ENCODE assay signal across 11 cellular contexts in the genomic region with DNA sequence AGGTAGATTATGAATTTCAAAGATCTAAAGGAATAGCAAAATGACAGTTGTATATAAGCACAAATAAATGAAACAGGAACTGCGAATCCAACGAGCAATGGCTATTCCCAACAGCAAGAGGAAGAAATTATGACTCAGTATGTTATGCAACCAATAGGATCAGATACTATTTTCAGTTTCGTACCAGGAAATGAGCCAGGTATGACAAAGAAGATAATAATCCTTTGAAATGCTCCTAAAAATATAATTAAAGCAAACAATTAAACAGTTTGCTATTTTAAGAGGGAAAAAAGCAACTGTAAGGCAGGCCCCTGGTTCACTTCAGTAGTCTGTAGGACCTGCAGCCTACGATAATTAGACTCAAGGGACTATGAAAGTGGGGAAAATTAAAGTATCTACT. TPM values are rescaled to one million over a fixed set of nuclear protein-coding genes. Genes with fewer than 3 reads are reported as not detected.
DNase-seq lines count a peak whose midpoint lies in the region; ATAC-seq, FAIRE-seq and TF ChIP-seq lines count a peak whose summit lies in the region.
"Had no signal": no experiment of that assay in that cellular context is flagged by ENCODE, and none has a peak within 500 bp of the region (broad histone marks: within the 10 kb centered on the region; RNA-seq: fewer than 3 reads in every experiment).

No MANE protein-coding gene starts in this region.

- H3K27me3 ChIP-seq in SK-N-SH (ENCODE audit: insufficient read depth) (no peaks in the 10 kb centered on the region), skeletal muscle satellite cell (ENCODE audit: control insufficient read depth, insufficient read depth, low read length) (no peaks in the 10 kb centered on the region)

- no peak for TF ChIP-seq POLR2A in GM12891 (IDR thresholded peaks at IDR 0.05; ENCODE audit: low read depth, low read length)

- H3K36me3 ChIP-seq in SK-N-SH (replicated peaks in 1 of 2; ENCODE audit: control insufficient read depth in 1 of 2, insufficient read depth in 2 of 2, low read length in 1 of 2) (peaks cover 0 to 4% of the 10 kb centered on the region in 2 experiments), skeletal muscle satellite cell (ENCODE audit: insufficient read depth, low read length) (no peaks in the 10 kb centered on the region)

- peak in 1 of 2 experiments; percentile 73; a peak in 2 of 4 replicates for TF ChIP-seq EP300 in SK-N-SH (IDR thresholded peaks at IDR 0.05; ENCODE audit: borderline replicate concordance in 1 of 2, low read depth in 1 of 2, low read length in 1 of 2)

- ATAC-seq in GM21576 (IDR thresholded peaks at IDR 0.05; ENCODE audit: unreplicated experiment) = no peak
- ATAC-seq: activated CD8-positive, alpha-beta memory T cell treated with anti-CD3 and anti-CD28 coated beads, Interleukin-2, amount 10 ng/mL, durations not matched to agents 7 days and 5 days had no signal

- no peak overlapping the region for H3K4me3 ChIP-seq in SK-N-SH (ENCODE audit: low read depth in 2 of 2, low read length in 1 of 2)
- no peak overlapping the region for H3K4me3 ChIP-seq in skeletal muscle satellite cell (ENCODE audit: low read length)

- no peak for DNase-seq in GM12891 (ENCODE audit: insufficient read length, low spot score)
- DNase-seq in SK-N-SH = no peak
- peak; percentile 64 for DNase-seq in glomerular endothelial cell (ENCODE audit: extremely low read depth, low read depth, low spot score)
- no peak for DNase-seq in DMS 273 (lab: John Stamatoyannopoulos, UW; ENCODE audit: unreplicated experiment)
- DNase-seq in HUDEP-2 (lab: John Stamatoyannopoulos, UW; ENCODE audit: unreplicated experiment in 76 of 76) = no peak
- no peak for DNase-seq in retina
- DNase-seq: activated CD8-positive, alpha-beta memory T cell treated with anti-CD3 and anti-CD28 coated beads, Interleukin-2, amount 10 ng/mL, durations not matched to agents 7 days and 5 days; Karpas-422; midbrain had no signal

- FAIRE-seq in GM12891 (lab: Jason Lieb, UNC) = no peak

- CTCF ChIA-PET in SK-N-SH (lab: Yijun Ruan, JAX) = interaction anchor here (0.6 kb wide), 1 partner anchor 1851 kb away, joined by 3 read pairs; no protein-coding TSS in a partner anchor

- no peaks in the 10 kb centered on the region for H3K9me3 ChIP-seq in SK-N-SH
- H3K9me3 ChIP-seq in skeletal muscle satellite cell (replicated peaks; ENCODE audit: low read length) = no peaks in the 10 kb centered on the region

- peak overlapping the region; percentile 63; the same call in 1 of the 2 replicates for H2AFZ ChIP-seq in SK-N-SH (ENCODE audit: low read depth)

- no peaks in the 10 kb centered on the region for H4K20me1 ChIP-seq in SK-N-SH (ENCODE audit: insufficient read depth)

- peak overlapping the region in 1 of 2 experiments; percentile 69; a peak in 2 of 4 replicates for H3K27ac ChIP-seq in SK-N-SH (ENCODE audit: low read depth in 2 of 2, low read length in 1 of 2)

- peaks cover 5% of the 10 kb centered on the region for H3F3A ChIP-seq in SK-N-SH (replicated peaks; ENCODE audit: insufficient read depth)

- POLR2A ChIA-PET in SK-N-SH (lab: Yijun Ruan, JAX) = no interaction called here

- no peaks in the 10 kb centered on the region for H3K9me2 ChIP-seq in SK-N-SH

- TF ChIP-seq RAD21 in SK-N-SH (IDR thresholded peaks at IDR 0.05; ENCODE audit: low read length) = no peak

- no peaks in the 10 kb centered on the region for H3K79me2 ChIP-seq in SK-N-SH (ENCODE audit: insufficient read depth)

- TF ChIP-seq CTCF in SK-N-SH (IDR thresholded peaks at IDR 0.05) = no peak

- H3K4me2 ChIP-seq in SK-N-SH (peak overlapping the region; percentile 54), skeletal muscle satellite cell (ENCODE audit: low read length) (peak overlapping the region; percentile 47)

- H3K9ac ChIP-seq in SK-N-SH (no peak overlapping the region), skeletal muscle satellite cell (ENCODE audit: low read depth, low read length) (no peak overlapping the region)

- H3K4me1 ChIP-seq in SK-N-SH (ENCODE audit: control insufficient read depth in 1 of 2, insufficient read depth in 2 of 2, low read depth in 1 of 2, low read length in 1 of 2) (peaks cover 0 to 19% of the 10 kb centered on the region in 2 experiments; a peak in 1 of 4 replicates), skeletal muscle satellite cell (ENCODE audit: control insufficient read depth, insufficient read depth, low read length) (peaks cover 27% of the 10 kb centered on the region)

- 26% methylated on average over 4 of the region's 4 CpGs for WGBS in SK-N-SH (ENCODE audit: low lambda C conversion rate)

TF ChIP-seq in GM12891, 5 proteins besides CTCF, POLR2A, EP300 and RAD21:
- TF ChIP-seq SPI1 (IDR thresholded peaks at IDR 0.05; ENCODE audit: low read depth, low read length) = peak; percentile 48; the same call in 1 of the 2 replicates
- TF ChIP-seq POU2F2 (IDR thresholded peaks at IDR 0.05; ENCODE audit: low read depth, low read length) = no peak

TF ChIP-seq in SK-N-SH, 30 proteins besides CTCF, POLR2A, EP300 and RAD21 (continues in another document):
- TF ChIP-seq YY1 (IDR thresholded peaks at IDR 0.05; ENCODE audit: low read depth) (no peak), MEF2A (IDR thresholded peaks at IDR 0.05; ENCODE audit: borderline replicate concordance, low read depth) (peak; percentile 97), JUND (IDR thresholded peaks at IDR 0.05) (peak; percentile 77), TEAD4 (IDR thresholded peaks at IDR 0.05; ENCODE audit: borderline replicate concordance, insufficient read depth) (0 out of 2 replicates have a peak, but pooled peaks have one; percentile 33), GABPA (IDR thresholded peaks at IDR 0.05; ENCODE audit: low read depth) (no peak), TCF12 (IDR thresholded peaks at IDR 0.05) (peak; percentile 46; the same call in 1 of the 2 replicates), EZH2phosphoT487 (IDR thresholded peaks at IDR 0.05; ENCODE audit: borderline replicate concordance, low read depth) (no peak), POLR2AphosphoS5 (IDR thresholded peaks at IDR 0.05; ENCODE audit: low read depth, low read length) (peak; percentile 21; the same call in 1 of the 2 replicates), RFX5 (IDR thresholded peaks at IDR 0.05; ENCODE audit: low read length) (no peak), ELF1 (IDR thresholded peaks at IDR 0.05) (peak; percentile 41; the same call in 1 of the 2 replicates), MXI1 (IDR thresholded peaks at IDR 0.05; ENCODE audit: low read depth, low read length) (no peak), SIN3A (IDR thresholded peaks at IDR 0.05; ENCODE audit: borderline replicate concordance, low read depth, low read length) (no peak), FOSL2 (IDR thresholded peaks at IDR 0.05; ENCODE audit: borderline replicate concordance, low read depth) (peak; percentile 87; the same call in 1 of the 2 replicates), NFIC (IDR thresholded peaks at IDR 0.05; ENCODE audit: borderline replicate concordance) (peak; percentile 59; the same call in 1 of the 2 replicates)
- TF ChIP-seq, protein P1, sequence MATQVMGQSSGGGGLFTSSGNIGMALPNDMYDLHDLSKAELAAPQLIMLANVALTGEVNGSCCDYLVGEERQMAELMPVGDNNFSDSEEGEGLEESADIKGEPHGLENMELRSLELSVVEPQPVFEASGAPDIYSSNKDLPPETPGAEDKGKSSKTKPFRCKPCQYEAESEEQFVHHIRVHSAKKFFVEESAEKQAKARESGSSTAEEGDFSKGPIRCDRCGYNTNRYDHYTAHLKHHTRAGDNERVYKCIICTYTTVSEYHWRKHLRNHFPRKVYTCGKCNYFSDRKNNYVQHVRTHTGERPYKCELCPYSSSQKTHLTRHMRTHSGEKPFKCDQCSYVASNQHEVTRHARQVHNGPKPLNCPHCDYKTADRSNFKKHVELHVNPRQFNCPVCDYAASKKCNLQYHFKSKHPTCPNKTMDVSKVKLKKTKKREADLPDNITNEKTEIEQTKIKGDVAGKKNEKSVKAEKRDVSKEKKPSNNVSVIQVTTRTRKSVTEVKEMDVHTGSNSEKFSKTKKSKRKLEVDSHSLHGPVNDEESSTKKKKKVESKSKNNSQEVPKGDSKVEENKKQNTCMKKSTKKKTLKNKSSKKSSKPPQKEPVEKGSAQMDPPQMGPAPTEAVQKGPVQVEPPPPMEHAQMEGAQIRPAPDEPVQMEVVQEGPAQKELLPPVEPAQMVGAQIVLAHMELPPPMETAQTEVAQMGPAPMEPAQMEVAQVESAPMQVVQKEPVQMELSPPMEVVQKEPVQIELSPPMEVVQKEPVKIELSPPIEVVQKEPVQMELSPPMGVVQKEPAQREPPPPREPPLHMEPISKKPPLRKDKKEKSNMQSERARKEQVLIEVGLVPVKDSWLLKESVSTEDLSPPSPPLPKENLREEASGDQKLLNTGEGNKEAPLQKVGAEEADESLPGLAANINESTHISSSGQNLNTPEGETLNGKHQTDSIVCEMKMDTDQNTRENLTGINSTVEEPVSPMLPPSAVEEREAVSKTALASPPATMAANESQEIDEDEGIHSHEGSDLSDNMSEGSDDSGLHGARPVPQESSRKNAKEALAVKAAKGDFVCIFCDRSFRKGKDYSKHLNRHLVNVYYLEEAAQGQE (IDR thresholded peaks at IDR 0.05; ENCODE audit: low read depth, low read length) = no peak
- TF ChIP-seq, protein P2, sequence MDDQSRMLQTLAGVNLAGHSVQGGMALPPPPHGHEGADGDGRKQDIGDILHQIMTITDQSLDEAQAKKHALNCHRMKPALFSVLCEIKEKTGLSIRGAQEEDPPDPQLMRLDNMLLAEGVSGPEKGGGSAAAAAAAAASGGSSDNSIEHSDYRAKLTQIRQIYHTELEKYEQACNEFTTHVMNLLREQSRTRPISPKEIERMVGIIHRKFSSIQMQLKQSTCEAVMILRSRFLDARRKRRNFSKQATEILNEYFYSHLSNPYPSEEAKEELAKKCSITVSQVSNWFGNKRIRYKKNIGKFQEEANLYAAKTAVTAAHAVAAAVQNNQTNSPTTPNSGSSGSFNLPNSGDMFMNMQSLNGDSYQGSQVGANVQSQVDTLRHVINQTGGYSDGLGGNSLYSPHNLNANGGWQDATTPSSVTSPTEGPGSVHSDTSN (IDR thresholded peaks at IDR 0.05) = peak; percentile 28; the same call in 1 of the 2 replicates
- TF ChIP-seq, protein P3, sequence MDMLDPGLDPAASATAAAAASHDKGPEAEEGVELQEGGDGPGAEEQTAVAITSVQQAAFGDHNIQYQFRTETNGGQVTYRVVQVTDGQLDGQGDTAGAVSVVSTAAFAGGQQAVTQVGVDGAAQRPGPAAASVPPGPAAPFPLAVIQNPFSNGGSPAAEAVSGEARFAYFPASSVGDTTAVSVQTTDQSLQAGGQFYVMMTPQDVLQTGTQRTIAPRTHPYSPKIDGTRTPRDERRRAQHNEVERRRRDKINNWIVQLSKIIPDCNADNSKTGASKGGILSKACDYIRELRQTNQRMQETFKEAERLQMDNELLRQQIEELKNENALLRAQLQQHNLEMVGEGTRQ (IDR thresholded peaks at IDR 0.05; ENCODE audit: borderline replicate concordance, low read depth, low read length) = no peak

RNA-seq across cellular contexts. Expression of a gene that starts 58.9 kb away (rescaled TPM):
- polyA plus RNA-seq in GM12891 (2012; ENCODE audit: low read depth, missing spikeins) = 3.1 TPM
- polyA plus RNA-seq in SK-N-SH (2012; rRNA removed) = 6.2 and 7.6 TPM in 2 replicates
- 8.5 and 9.8 TPM in 2 replicates for polyA plus RNA-seq in SK-N-SH (2012; cell fraction: cytosol; rRNA removed)
- polyA plus RNA-seq in SK-N-SH (2012; cell fraction: nucleus; rRNA removed) = 7.7 and 11.0 TPM in 2 replicates
- 7.4 and 10.2 TPM in 2 replicates for total RNA-seq in glomerular endothelial cell
- 11.1 and 16.0 TPM in 2 replicates for total RNA-seq in skeletal muscle satellite cell (2012; rRNA removed)
